1 cellular context compared by ENCODE assay signal in the genomic region with DNA sequence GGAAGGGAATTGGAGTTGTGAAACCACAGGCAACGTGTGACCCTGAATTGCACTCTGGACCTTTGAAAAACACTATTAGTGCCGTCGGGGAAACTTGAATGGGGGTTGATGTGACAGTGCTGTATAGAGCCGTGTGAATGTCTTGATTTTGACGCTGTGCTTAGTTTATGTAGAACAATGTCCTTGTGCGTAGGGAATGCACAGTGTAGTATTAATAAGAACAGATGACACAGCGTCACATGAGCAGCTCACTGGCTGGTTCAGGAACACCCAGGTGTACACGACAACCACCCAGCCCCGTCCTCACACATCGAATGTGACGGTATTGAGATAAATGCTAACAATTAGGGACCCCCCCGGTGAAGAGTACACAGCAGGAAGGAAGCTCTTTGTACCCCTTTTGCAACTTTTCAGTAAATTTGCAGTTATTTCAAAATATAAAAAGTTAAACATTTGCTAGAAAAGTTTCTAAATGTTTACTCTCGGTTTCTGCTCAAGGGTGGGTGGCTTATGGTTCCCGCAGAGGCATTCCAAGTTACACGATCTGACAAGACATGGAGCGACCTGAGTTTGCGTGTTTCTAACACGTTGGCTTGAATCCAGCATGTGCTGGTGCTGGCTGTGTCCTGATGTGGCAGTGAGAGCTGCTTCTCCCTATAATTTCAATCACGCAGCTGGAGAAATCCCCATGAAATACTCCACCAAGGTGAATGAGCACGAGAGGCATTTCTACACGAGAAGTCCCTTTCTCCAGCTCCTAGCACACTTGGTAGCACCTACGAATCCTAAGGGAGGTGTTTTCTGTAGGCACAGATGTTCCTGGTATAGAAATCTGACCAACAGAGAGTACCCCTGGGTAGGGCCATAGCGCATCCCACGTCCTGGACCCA.
TF ChIP-seq lines count a peak whose summit lies in the region.

No MANE protein-coding gene starts in this region.

TF ChIP-seq in IMR-90, 13 proteins besides CTCF, POLR2A, EP300 and RAD21 (continued from another document):
- TF ChIP-seq, protein P1, sequence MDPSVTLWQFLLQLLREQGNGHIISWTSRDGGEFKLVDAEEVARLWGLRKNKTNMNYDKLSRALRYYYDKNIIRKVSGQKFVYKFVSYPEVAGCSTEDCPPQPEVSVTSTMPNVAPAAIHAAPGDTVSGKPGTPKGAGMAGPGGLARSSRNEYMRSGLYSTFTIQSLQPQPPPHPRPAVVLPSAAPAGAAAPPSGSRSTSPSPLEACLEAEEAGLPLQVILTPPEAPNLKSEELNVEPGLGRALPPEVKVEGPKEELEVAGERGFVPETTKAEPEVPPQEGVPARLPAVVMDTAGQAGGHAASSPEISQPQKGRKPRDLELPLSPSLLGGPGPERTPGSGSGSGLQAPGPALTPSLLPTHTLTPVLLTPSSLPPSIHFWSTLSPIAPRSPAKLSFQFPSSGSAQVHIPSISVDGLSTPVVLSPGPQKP (IDR thresholded peaks at IDR 0.05; ENCODE audit: borderline replicate concordance, low read depth, low read length): no peak
- TF ChIP-seq FOS (IDR thresholded peaks at IDR 0.05; ENCODE audit: low read depth, low read length) (no peak), CEBPB (IDR thresholded peaks at IDR 0.05; ENCODE audit: low read depth, low read length) (no peak), BHLHE40 (IDR thresholded peaks at IDR 0.05; ENCODE audit: low read depth, low read length) (no peak), MAZ (IDR thresholded peaks at IDR 0.05; ENCODE audit: borderline replicate concordance, low read depth, low read length) (no peak), NFE2L2 (IDR thresholded peaks at IDR 0.05; ENCODE audit: low read depth, low read length) (no peak), MXI1 (IDR thresholded peaks at IDR 0.05; ENCODE audit: borderline replicate concordance, low read depth, low read length) (no peak), CHD1 (IDR thresholded peaks at IDR 0.05; ENCODE audit: low read depth, low read length) (no peak), RFX5 (IDR thresholded peaks at IDR 0.05; ENCODE audit: low read depth, low read length) (no peak), RCOR1 (IDR thresholded peaks at IDR 0.05; ENCODE audit: insufficient replicate concordance, low read length) (no peak), SMC3 (IDR thresholded peaks at IDR 0.05; ENCODE audit: low read depth, low read length) (no peak)
- TF ChIP-seq, protein P2, sequence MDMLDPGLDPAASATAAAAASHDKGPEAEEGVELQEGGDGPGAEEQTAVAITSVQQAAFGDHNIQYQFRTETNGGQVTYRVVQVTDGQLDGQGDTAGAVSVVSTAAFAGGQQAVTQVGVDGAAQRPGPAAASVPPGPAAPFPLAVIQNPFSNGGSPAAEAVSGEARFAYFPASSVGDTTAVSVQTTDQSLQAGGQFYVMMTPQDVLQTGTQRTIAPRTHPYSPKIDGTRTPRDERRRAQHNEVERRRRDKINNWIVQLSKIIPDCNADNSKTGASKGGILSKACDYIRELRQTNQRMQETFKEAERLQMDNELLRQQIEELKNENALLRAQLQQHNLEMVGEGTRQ (IDR thresholded peaks at IDR 0.05; ENCODE audit: low read depth, low read length): no peak
